In genomic region chr1:42680921-42681683, GRCh38 we compare ENCODE assay signal across 7 cellular contexts. TPM values are rescaled to one million over a fixed set of nuclear protein-coding genes. Genes with fewer than 3 reads are reported as not detected.
DNase-seq lines count a peak whose midpoint lies in the region; ATAC-seq and TF ChIP-seq lines count a peak whose summit lies in the region.

No MANE protein-coding gene starts in this region.

- TF ChIP-seq CTCF in GM10266 (IDR thresholded peaks at IDR 0.05; ENCODE audit: control insufficient read depth, insufficient read depth, low read depth, missing control alignments), result no peak
- TF ChIP-seq CTCF in MM.1S (IDR thresholded peaks at IDR 0.05; ENCODE audit: low read length), result peak; percentile 10; the same call in 1 of the 2 replicates
- TF ChIP-seq CTCF in gastroesophageal sphincter (IDR thresholded peaks at IDR 0.05), result no peak

- H3K36me3 Mint-ChIP-seq in activated T-cell treated with anti-CD3 and anti-CD28 coated beads, Interleukin-2, amount 50 U/mL, for 72 hours (ENCODE audit: insufficient read depth in 2 of 2), result peaks cover 18 to 20% of the 10 kb centered on the region in 2 donors

- H3K36me3 ChIP-seq in MM.1S (replicated peaks; ENCODE audit: insufficient read depth, low read length), result peaks cover 5% of the 10 kb centered on the region; the same call in 1 of the 2 replicates
- peaks cover 0 to 14% of the 10 kb centered on the region in 2 donors for H3K36me3 ChIP-seq in gastroesophageal sphincter

- H3K27ac ChIP-seq in MM.1S (ENCODE audit: low read length), result peak overlapping the region; percentile 87
- peak overlapping the region; percentile 60 to 98 (median 98) for H3K27ac ChIP-seq in gastroesophageal sphincter

- peak overlapping the region; percentile 98 for H3K9ac ChIP-seq in MM.1S (ENCODE audit: low read length)

- peaks cover 48% of the 10 kb centered on the region for H3K79me2 ChIP-seq in MM.1S (ENCODE audit: low read length)

- H3K27me3 ChIP-seq in MM.1S (replicated peaks; ENCODE audit: insufficient read depth, low read length), result no peaks in the 10 kb centered on the region
- H3K27me3 ChIP-seq in gastroesophageal sphincter, result no peaks in the 10 kb centered on the region

- no peaks in the 10 kb centered on the region for H3K9me3 Mint-ChIP-seq in activated T-cell treated with anti-CD3 and anti-CD28 coated beads, Interleukin-2, amount 50 U/mL, for 72 hours

- ATAC-seq in activated T-cell treated with anti-CD3 and anti-CD28 coated beads, Interleukin-2, amount 50 U/mL, for 72 hours (replicated peaks in 1 of 2), result no peak
- ATAC-seq in gastroesophageal sphincter (no peak), GM21423 (IDR thresholded peaks at IDR 0.05; ENCODE audit: unreplicated experiment) (no peak), HG02973 (IDR thresholded peaks at IDR 0.05; ENCODE audit: unreplicated experiment) (no peak)

- no peaks in the 10 kb centered on the region for H3K9me2 ChIP-seq in MM.1S (replicated peaks; ENCODE audit: insufficient read depth, low read length)

- H2AFZ ChIP-seq in MM.1S (ENCODE audit: low read length), result peak overlapping the region; percentile 87

- H3K27me3 Mint-ChIP-seq in activated T-cell treated with anti-CD3 and anti-CD28 coated beads, Interleukin-2, amount 50 U/mL, for 72 hours (ENCODE audit: low read depth), result no peaks in the 10 kb centered on the region

- H3K4me2 ChIP-seq in MM.1S (ENCODE audit: low read depth, low read length), result peak overlapping the region; percentile 94

- H3K9me3 ChIP-seq in MM.1S (replicated peaks; ENCODE audit: insufficient read depth, low read length), result no peaks in the 10 kb centered on the region
- H3K9me3 ChIP-seq in gastroesophageal sphincter, result no peaks in the 10 kb centered on the region

- peak; percentile 28 for DNase-seq in GM10266 (ENCODE audit: extremely low spot score)
- DNase-seq in MM.1S, result peak; percentile 53
- peak in 1 of 2 donors; percentile 12 for DNase-seq in activated T-cell treated with anti-CD3 and anti-CD28 coated beads, Interleukin-2, amount 50 U/mL, for 72 hours
- DNase-seq in pons (ENCODE audit: low spot score), result peak; percentile 47

- TF ChIP-seq EP300 in gastroesophageal sphincter (IDR thresholded peaks at IDR 0.05), result no peak

- no peak for TF ChIP-seq POLR2A in gastroesophageal sphincter (IDR thresholded peaks at IDR 0.05)

- H3F3A ChIP-seq in MM.1S (ENCODE audit: insufficient read depth, low read length), result peaks cover 9% of the 10 kb centered on the region; the same call in 1 of the 2 replicates

- peak overlapping the region; percentile 94 to 98 for H3K4me3 Mint-ChIP-seq in activated T-cell treated with anti-CD3 and anti-CD28 coated beads, Interleukin-2, amount 50 U/mL, for 72 hours

- H4K20me1 ChIP-seq in MM.1S (ENCODE audit: insufficient read depth, low read length), result peaks cover 28% of the 10 kb centered on the region

- peaks cover 41% of the 10 kb centered on the region for H3K4me1 Mint-ChIP-seq in activated T-cell treated with anti-CD3 and anti-CD28 coated beads, Interleukin-2, amount 50 U/mL, for 72 hours (ENCODE audit: low read depth)

- peak overlapping the region; percentile 96 for H3K27ac Mint-ChIP-seq in activated T-cell treated with anti-CD3 and anti-CD28 coated beads, Interleukin-2, amount 50 U/mL, for 72 hours

- H3K4me3 ChIP-seq in MM.1S (ENCODE audit: low read length) (peak overlapping the region; percentile 93), gastroesophageal sphincter (peak overlapping the region; percentile 94 to 99)

- H3K4me1 ChIP-seq in MM.1S (ENCODE audit: low read length) (peaks cover 23% of the 10 kb centered on the region), gastroesophageal sphincter (peaks cover 10 to 50% (median 29%) of the 10 kb centered on the region in 3 donors)

- WGBS in gastroesophageal sphincter (ENCODE audit: low coverage in 1 of 2), 2 donors, result 2 to 3% methylated on average over 16 to 18 of the region's 18 CpGs

RNA-seq across cellular contexts. Expression of gene YBX1, which starts 1.1 kb away (rescaled TPM):
- 100 to 1,000 TPM; 486 to 615 TPM for total RNA-seq in activated T-cell treated with anti-CD3 and anti-CD28 coated beads, Interleukin-2, amount 50 U/mL, for 72 hours
- 100 to 1,000 TPM; 625 to 985 (median 777) TPM for total RNA-seq in gastroesophageal sphincter

RNA-seq across cellular contexts. Expression of gene PPIH, which starts 22.9 kb away (rescaled TPM):
- 10 to 100 TPM; 74.2 to 89.9 TPM for total RNA-seq in activated T-cell treated with anti-CD3 and anti-CD28 coated beads, Interleukin-2, amount 50 U/mL, for 72 hours
- total RNA-seq in gastroesophageal sphincter, result 10 to 100 TPM; 15.0 to 33.3 (median 21.0) TPM

RNA-seq across cellular contexts. Expression of gene CLDN19, which starts 58.9 kb away (rescaled TPM):
- total RNA-seq in activated T-cell treated with anti-CD3 and anti-CD28 coated beads, Interleukin-2, amount 50 U/mL, for 72 hours, result not detected
- total RNA-seq in gastroesophageal sphincter, result 1 to 10 TPM in 1 of 4 donors, not detected in 3; 1.5 TPM
